In the genomic region with DNA sequence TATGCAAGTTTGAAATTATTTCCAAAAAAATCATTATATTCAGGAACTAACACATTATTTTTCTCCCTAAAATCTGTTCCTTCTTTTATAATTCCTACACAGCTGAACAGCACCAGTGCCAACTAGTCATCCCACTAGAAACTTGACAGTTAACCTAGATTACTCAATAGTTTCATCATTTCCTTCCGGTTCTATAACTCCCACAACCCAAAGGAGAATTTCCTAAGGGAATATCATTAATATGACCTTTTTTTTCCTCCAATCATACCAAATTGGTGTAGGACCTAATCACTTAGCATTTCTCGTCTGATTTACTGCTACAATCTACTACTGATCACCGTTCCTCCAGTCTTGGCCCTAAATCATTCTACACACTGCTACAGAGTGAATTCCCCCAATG, we compare ENCODE assay signal across 13 cellular contexts. TPM values are rescaled to one million over a fixed set of nuclear protein-coding genes. Genes with fewer than 3 reads are reported as not detected.
A peak's percentile ranks its signal among the peaks of the same experiment; 100 is the strongest.
DNase-seq lines count a peak whose midpoint lies in the region; ATAC-seq, FAIRE-seq and TF ChIP-seq lines count a peak whose summit lies in the region.
"Had no signal": no experiment of that assay in that cellular context is flagged by ENCODE, and none has a peak within 500 bp of the region (broad histone marks: within the 10 kb centered on the region; RNA-seq: fewer than 3 reads in every experiment).

No MANE protein-coding gene starts in this region.

- TF ChIP-seq CTCF in AG04450 (IDR thresholded peaks at IDR 0.05; ENCODE audit: low read depth, low read length) = no peak
- TF ChIP-seq CTCF in K562 (IDR thresholded peaks at IDR 0.05 in 2 of 3, conservative IDR thresholded peaks at IDR 0.05 in 1 of 3; ENCODE audit: insufficient read depth in 2 of 3, low read depth in 1 of 3, low read length in 3 of 3) = no peak

- no peak for ATAC-seq in K562
- ATAC-seq in GM18873 (IDR thresholded peaks at IDR 0.05; ENCODE audit: low FRiP score, unreplicated experiment) = no peak
- ATAC-seq: activated T-helper 17 cell treated with anti-CD3 and anti-CD28 coated beads, Interleukin-2, amount 50 U/mL, for 72 hours; GM12878 had no signal

- H3K9me3 ChIP-seq in AG04450 (ENCODE audit: control insufficient read depth, insufficient read depth, low read length) (no peaks in the 10 kb centered on the region), K562 (replicated peaks; ENCODE audit: control insufficient read depth, insufficient read depth, low read depth, low read length) (no peaks in the 10 kb centered on the region)

- no peak for TF ChIP-seq POLR2A in K562 (conservative IDR thresholded peaks at IDR 0.05)

- H3K9ac ChIP-seq in K562 (ENCODE audit: insufficient read depth in 1 of 2, low read depth in 2 of 2, low read length in 2 of 2) = no peak overlapping the region

- in situ Hi-C loops in K562 (cut with MboI) = no loop called here

- no peaks in the 10 kb centered on the region for H3K79me2 ChIP-seq in K562 (ENCODE audit: control insufficient read depth, insufficient read depth, low read length)

- no peaks in the 10 kb centered on the region for H3K4me1 ChIP-seq in K562 (replicated peaks in 1 of 2; ENCODE audit: control insufficient read depth in 2 of 2, insufficient read depth in 2 of 2, low read length in 2 of 2)

- intact Hi-C loops in K562 (cut with micrococcal nuclease) = no loop called here

- H3K27me3 ChIP-seq in AG04450 (ENCODE audit: control insufficient read depth, insufficient read depth, low read length) (no peaks in the 10 kb centered on the region), K562 (ENCODE audit: control insufficient read depth in 2 of 2, insufficient read depth in 2 of 2, low read length in 2 of 2) (no peaks in the 10 kb centered on the region)

- no peak overlapping the region for H3K27ac ChIP-seq in AG04450 (ENCODE audit: low read depth, low read length)
- no peak overlapping the region for H3K27ac ChIP-seq in K562 (ENCODE audit: extremely low read depth, low read depth, low read length)
- H3K27ac ChIP-seq: VCaP had no signal

- WGBS in K562 (ENCODE audit: insufficient coverage, low coverage, missing lambda C conversion rate) = 40% methylated on average over 3 of the region's 3 CpGs

- no peaks in the 10 kb centered on the region for H3K9me1 ChIP-seq in K562 (ENCODE audit: control insufficient read depth, insufficient read depth, low read length)

- peak; percentile 3 for DNase-seq in AG04450 (ENCODE audit: low read depth, low spot score)
- peak; percentile 36 for DNase-seq in HPDE6-E6E7 (ENCODE audit: extremely low spot score)
- no peak for DNase-seq in K562 (ENCODE audit: extremely low read depth in 1 of 4, low spot score in 3 of 4)
- DNase-seq in iris pigment epithelial cell (ENCODE audit: low read depth) = peak; percentile 72
- no peak for DNase-seq in NCI-H82 (lab: John Stamatoyannopoulos, UW)
- no peak for DNase-seq in anterior cingulate cortex (lab: John Stamatoyannopoulos, UW)
- DNase-seq in activated CD4-positive, alpha-beta T cell treated with anti-CD3 and anti-CD28 coated beads, Interleukin-2, amount 50 U/mL, for 1 hour = no peak
- DNase-seq: CD8-positive, alpha-beta memory T cell; immature natural killer cell had no signal

- no peak overlapping the region for H3K4me2 ChIP-seq in K562 (ENCODE audit: insufficient read depth, low read length)

- no peak for TF ChIP-seq RAD21 in K562 (CRISPR knock-in tag; conservative IDR thresholded peaks at IDR 0.05 in 1 of 2, IDR thresholded peaks at IDR 0.05 in 1 of 2)

- no peaks in the 10 kb centered on the region for H4K20me1 ChIP-seq in K562 (replicated peaks; ENCODE audit: control insufficient read depth, insufficient read depth, low read length)

- BruUV-seq in K562 (replicated peaks; lab: Mats Ljungman, UMichigan) = no TSS peak

- no peak for FAIRE-seq in K562 (lab: Jason Lieb, UNC)
- FAIRE-seq: GM12878 had no signal

- POLR2A ChIA-PET in AG04450 (lab: Yijun Ruan, JAX) = no interaction called here
- POLR2A ChIA-PET in K562 (lab: Yijun Ruan, JAX) = no interaction called here

- H3K4me3 ChIP-seq in AG04450 (ENCODE audit: low read depth, low read length) (no peak overlapping the region), K562 (no peak overlapping the region)
- H3K4me3 ChIP-seq: GM12878 had no signal

- H3K36me3 ChIP-seq in K562 (ENCODE audit: control insufficient read depth, insufficient read depth, low read length) = no peaks in the 10 kb centered on the region

- TF ChIP-seq EP300 in K562 (IDR thresholded peaks at IDR 0.05; ENCODE audit: low read length) = no peak; the same call in 1 of the 2 replicates

- CTCF ChIA-PET in AG04450 (lab: Charles Lee) = no interaction called here
- CTCF ChIA-PET in K562 (lab: Yijun Ruan, JAX; ENCODE audit: low intra/inter-chr PET ratio) = no interaction called here

- H2AFZ ChIP-seq in K562 (ENCODE audit: low read depth, low read length) = no peak overlapping the region

TF ChIP-seq in K562, 482 proteins besides CTCF, POLR2A, EP300 and RAD21 (continues in another document):
- TF ChIP-seq, protein P1, sequence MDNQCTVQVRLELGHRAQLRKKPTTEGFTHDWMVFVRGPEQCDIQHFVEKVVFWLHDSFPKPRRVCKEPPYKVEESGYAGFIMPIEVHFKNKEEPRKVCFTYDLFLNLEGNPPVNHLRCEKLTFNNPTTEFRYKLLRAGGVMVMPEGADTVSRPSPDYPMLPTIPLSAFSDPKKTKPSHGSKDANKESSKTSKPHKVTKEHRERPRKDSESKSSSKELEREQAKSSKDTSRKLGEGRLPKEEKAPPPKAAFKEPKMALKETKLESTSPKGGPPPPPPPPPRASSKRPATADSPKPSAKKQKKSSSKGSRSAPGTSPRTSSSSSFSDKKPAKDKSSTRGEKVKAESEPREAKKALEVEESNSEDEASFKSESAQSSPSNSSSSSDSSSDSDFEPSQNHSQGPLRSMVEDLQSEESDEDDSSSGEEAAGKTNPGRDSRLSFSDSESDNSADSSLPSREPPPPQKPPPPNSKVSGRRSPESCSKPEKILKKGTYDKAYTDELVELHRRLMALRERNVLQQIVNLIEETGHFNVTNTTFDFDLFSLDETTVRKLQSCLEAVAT (IDR thresholded peaks at IDR 0.05) = no peak
- TF ChIP-seq HEY1 (CRISPR knock-in tag; IDR thresholded peaks at IDR 0.05; ENCODE audit: borderline replicate concordance) = no peak
- no peak for TF ChIP-seq CAMTA2 (CRISPR knock-in tag; conservative IDR thresholded peaks at IDR 0.05)
- TF ChIP-seq TRIM24 (IDR thresholded peaks at IDR 0.05) = peak; percentile 53 to 86; a peak in 2 of 4 replicates
- TF ChIP-seq CEBPG (CRISPR knock-in tag; IDR thresholded peaks at IDR 0.05) = no peak
- TF ChIP-seq CEBPG (tag; conservative IDR thresholded peaks at IDR 0.05 in 1 of 2, IDR thresholded peaks at IDR 0.05 in 1 of 2) = peak; percentile 57 to 91; a peak in 3 of 4 replicates
- no peak for TF ChIP-seq JUN (IDR thresholded peaks at IDR 0.05; ENCODE audit: borderline replicate concordance, low read depth, low read length)
- TF ChIP-seq JUN (CRISPR knock-in tag; IDR thresholded peaks at IDR 0.05; ENCODE audit: borderline replicate concordance) = no peak
- TF ChIP-seq ZNF3 (CRISPR knock-in tag; IDR thresholded peaks at IDR 0.05) = no peak
- TF ChIP-seq PCBP1 (IDR thresholded peaks at IDR 0.05; ENCODE audit: low read depth, low read length, poor library complexity, severe bottlenecking) = no peak
- no peak for TF ChIP-seq NR2C2 (CRISPR knock-in tag; IDR thresholded peaks at IDR 0.05)
- no peak for TF ChIP-seq NR2C2 (tag; IDR thresholded peaks at IDR 0.05)
- no peak for TF ChIP-seq HOXB6 (CRISPR knock-in tag; IDR thresholded peaks at IDR 0.05; ENCODE audit: borderline replicate concordance)
- TF ChIP-seq EHMT2 (IDR thresholded peaks at IDR 0.05) = no peak
- TF ChIP-seq SMARCC2 (IDR thresholded peaks at IDR 0.05; ENCODE audit: low read depth) = no peak
- no peak for TF ChIP-seq POLR3A (IDR thresholded peaks at IDR 0.05; ENCODE audit: borderline replicate concordance, extremely low read depth, insufficient read depth, insufficient read length)
- peak; percentile 53 for TF ChIP-seq GABPA (tag; conservative IDR thresholded peaks at IDR 0.05; ENCODE audit: low read depth)
- TF ChIP-seq, protein P2, sequence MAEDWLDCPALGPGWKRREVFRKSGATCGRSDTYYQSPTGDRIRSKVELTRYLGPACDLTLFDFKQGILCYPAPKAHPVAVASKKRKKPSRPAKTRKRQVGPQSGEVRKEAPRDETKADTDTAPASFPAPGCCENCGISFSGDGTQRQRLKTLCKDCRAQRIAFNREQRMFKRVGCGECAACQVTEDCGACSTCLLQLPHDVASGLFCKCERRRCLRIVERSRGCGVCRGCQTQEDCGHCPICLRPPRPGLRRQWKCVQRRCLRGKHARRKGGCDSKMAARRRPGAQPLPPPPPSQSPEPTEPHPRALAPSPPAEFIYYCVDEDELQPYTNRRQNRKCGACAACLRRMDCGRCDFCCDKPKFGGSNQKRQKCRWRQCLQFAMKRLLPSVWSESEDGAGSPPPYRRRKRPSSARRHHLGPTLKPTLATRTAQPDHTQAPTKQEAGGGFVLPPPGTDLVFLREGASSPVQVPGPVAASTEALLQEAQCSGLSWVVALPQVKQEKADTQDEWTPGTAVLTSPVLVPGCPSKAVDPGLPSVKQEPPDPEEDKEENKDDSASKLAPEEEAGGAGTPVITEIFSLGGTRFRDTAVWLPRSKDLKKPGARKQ (CRISPR knock-in tag; IDR thresholded peaks at IDR 0.05) = no peak

RNA-seq across cellular contexts. Expression of a gene that starts 45.9 kb away (rescaled TPM):
- 30.6 and 31.5 TPM in 2 replicates for polyA plus RNA-seq in AG04450 (2011; rRNA removed)
- polyA minus RNA-seq in AG04450 (2011; rRNA and poly(A)+ RNA removed) = 161 and 180 TPM in 2 replicates
- total RNA-seq in K562 (2011; cell fraction: chromatin; rRNA removed; ENCODE audit: low replicate concordance) = 19.5 and 37.1 TPM in 2 replicates
- 10.5 and 15.4 TPM in 2 replicates for total RNA-seq in K562 (2011; cell fraction: nucleolus; rRNA removed)
- total RNA-seq in K562 (2011; cell fraction: nucleoplasm; rRNA removed) = 11.9 and 15.6 TPM in 2 replicates
- total RNA-seq in K562 (2014; rRNA removed) = 7.7 and 8.9 TPM in 2 replicates
- total RNA-seq in K562 (2014; rRNA removed; fragmentation: Illumina TruSeq; extraction: Trizol) = 10.2 and 10.5 TPM in 2 replicates
- total RNA-seq in K562 (2015; rRNA removed; fragmentation: Illumina TruSeq; extraction: Trizol) = 9.6 and 11.9 TPM in 2 replicates
- 12.2 and 13.5 TPM in 2 replicates for total RNA-seq in K562 (2021)
- polyA plus RNA-seq in K562 (2011; rRNA removed) = 9.4 and 10.9 TPM in 2 replicates
- 4.5 and 8.9 TPM in 2 replicates for polyA plus RNA-seq in K562 (2011; cell fraction: cytosol; rRNA removed)
- polyA plus RNA-seq in K562 (2011; cell fraction: nucleus; rRNA removed) = 14.7 and 19.1 TPM in 2 replicates
- 3.4 and 5.9 TPM in 2 replicates for polyA plus RNA-seq in K562 (2012)
- 10.1 and 13.0 TPM in 2 replicates for polyA plus RNA-seq in K562 (2014; fragmentation: Illumina TruSeq; extraction: Trizol)
- under 1 TPM; 0.58 to 0.95 TPM for polyA plus RNA-seq in K562 (2014; fragmentation: Nextera tagmentation; extraction: Ambion mirVana)
- polyA plus RNA-seq in K562 (2014; rRNA removed) = 3.5 and 4.9 TPM in 2 replicates
- 39.0 and 65.9 TPM in 2 replicates for polyA minus RNA-seq in K562 (2011; rRNA and poly(A)+ RNA removed)
- 9.4 and 25.0 TPM in 2 replicates for polyA minus RNA-seq in K562 (2011; cell fraction: cytosol; rRNA and poly(A)+ RNA removed)
- 38.4 and 92.2 TPM in 2 replicates for polyA minus RNA-seq in K562 (2011; cell fraction: nucleus; rRNA and poly(A)+ RNA removed)
- polyA plus RNA-seq: CD8-positive, alpha-beta memory T cell had no signal

Comparison
In these comparisons a context has a peak if more than half of its experiments do, and no peak if none do; other contexts are left out.
1. DNase-seq: peak in AG04450 (single experiment), HPDE6-E6E7 (single experiment) and iris pigment epithelial cell (single experiment); none in K562 (0 of 4), NCI-H82 (single experiment), anterior cingulate cortex (0 of 58) and activated CD4-positive, alpha-beta T cell treated with anti-CD3 and anti-CD28 coated beads, Interleukin-2, amount 50 U/mL, for 1 hour (single experiment).